8 cellular contexts compared by ENCODE assay signal in genomic region chr11:77821349-77821851, GRCh38. TPM values are rescaled to one million over a fixed set of nuclear protein-coding genes. Genes with fewer than 3 reads are reported as not detected.
A peak's percentile ranks its signal among the peaks of the same experiment; 100 is the strongest.
DNase-seq lines count a peak whose midpoint lies in the region; ATAC-seq and TF ChIP-seq lines count a peak whose summit lies in the region.

No MANE protein-coding gene starts in this region.

- peaks cover 1% of the 10 kb centered on the region for H3K36me3 Mint-ChIP-seq in memory B cell

- H3K4me1 ChIP-seq in GM23248 (ENCODE audit: insufficient read depth): peaks cover 22% of the 10 kb centered on the region
- peaks cover 6% of the 10 kb centered on the region for H3K4me1 ChIP-seq in ectodermal cell (ENCODE audit: control insufficient read depth, insufficient read depth, low read length)

- H3K36me3 ChIP-seq in GM23248 (ENCODE audit: low read depth) (no peaks in the 10 kb centered on the region), WERI-Rb-1 (peaks cover 5% of the 10 kb centered on the region), ectodermal cell (ENCODE audit: control insufficient read depth, insufficient read depth, low read length) (no peaks in the 10 kb centered on the region)

- peaks cover 74% of the 10 kb centered on the region for H3K79me2 ChIP-seq in GM23248 (ENCODE audit: insufficient read depth)

- WGBS in GM23248 (ENCODE audit: low coverage in 1 of 2, low lambda C conversion rate in 2 of 2, missing lambda C conversion rate in 2 of 2), 2 experiments: 1 to 2% methylated on average over 15 to 16 of the region's 16 CpGs
- WGBS in ectodermal cell, 2 experiments: 1% methylated on average over 16 of the region's 16 CpGs

- no peaks in the 10 kb centered on the region for H3K9me3 Mint-ChIP-seq in memory B cell

- peak overlapping the region; percentile 90 for H3K4me2 ChIP-seq in GM23248 (ENCODE audit: unreplicated experiment)

- peak overlapping the region; percentile 100 for H3K4me3 Mint-ChIP-seq in memory B cell

- in situ Hi-C loops in ACHN (cut with HindIII; ENCODE audit: low pct_ligation_motif_present, low pct_unique_long_range_greater_than_20kb, low sequenced_read_pairs) (no loop called here), GM23248 (cut with MboI) (no loop called here)

- no peaks in the 10 kb centered on the region for H3K9me3 ChIP-seq in GM23248 (ENCODE audit: low read depth)
- H3K9me3 ChIP-seq in WERI-Rb-1 (ENCODE audit: severe bottlenecking): no peaks in the 10 kb centered on the region
- no peaks in the 10 kb centered on the region for H3K9me3 ChIP-seq in ectodermal cell (ENCODE audit: control insufficient read depth, low read length)

- no peaks in the 10 kb centered on the region for H3K9me2 ChIP-seq in GM23248 (ENCODE audit: insufficient read depth)

- DNase-seq in ACHN (peak; percentile 27), GM23248 (peak; percentile 65), WERI-Rb-1 (no peak), memory B cell (ENCODE audit: low spot score in 2 of 2) (peak; percentile 10 to 25), NCI-H510A (lab: John Stamatoyannopoulos, UW) (no peak)

- H3K27ac Mint-ChIP-seq in memory B cell: peak overlapping the region; percentile 92

- H3K4me3 ChIP-seq in GM23248 (peak overlapping the region; percentile 98), WERI-Rb-1 (ENCODE audit: low read depth, low read length) (peak overlapping the region; percentile 78), ectodermal cell (ENCODE audit: insufficient read depth, low read depth, low read length) (peak overlapping the region; percentile 99)

- H3K9ac ChIP-seq in GM23248: peak overlapping the region; percentile 84

- peaks cover 26% of the 10 kb centered on the region for H3F3A ChIP-seq in GM23248 (ENCODE audit: insufficient read depth)

- TF ChIP-seq CTCF in WERI-Rb-1 (IDR thresholded peaks at IDR 0.05; ENCODE audit: low read depth, low read length): no peak

- H2AFZ ChIP-seq in GM23248: peak overlapping the region; percentile 97

- H3K4me1 Mint-ChIP-seq in memory B cell: peaks cover 26% of the 10 kb centered on the region

- no peaks in the 10 kb centered on the region for H3K27me3 Mint-ChIP-seq in memory B cell

- H3K27me3 ChIP-seq in GM23248 (replicated peaks; ENCODE audit: insufficient read depth) (no peaks in the 10 kb centered on the region), WERI-Rb-1 (ENCODE audit: insufficient read depth, low read depth, severe bottlenecking) (no peaks in the 10 kb centered on the region), ectodermal cell (ENCODE audit: control insufficient read depth, insufficient read depth, low read length, poor library complexity, severe bottlenecking) (no peaks in the 10 kb centered on the region)

- ATAC-seq in memory B cell (ENCODE audit: low read depth) (no peak), HG02642 (IDR thresholded peaks at IDR 0.05; ENCODE audit: poor library complexity, unreplicated experiment) (no peak)

- peaks cover 16% of the 10 kb centered on the region for H4K20me1 ChIP-seq in GM23248 (ENCODE audit: insufficient read depth)

- H3K27ac ChIP-seq in GM23248: peak overlapping the region; percentile 56
- H3K27ac ChIP-seq in WERI-Rb-1: peak overlapping the region; percentile 29
- peak overlapping the region; percentile 56 for H3K27ac ChIP-seq in ectodermal cell (ENCODE audit: insufficient read depth, low read depth, low read length, poor library complexity, severe bottlenecking)
- H3K27ac ChIP-seq in temporal lobe (ENCODE audit: low read depth, low read length): peak overlapping the region; percentile 61

RNA-seq across cellular contexts. Expression of gene AAMDC, which starts 0.5 kb away (rescaled TPM):
- 7.3 and 8.5 TPM in 2 replicates for total RNA-seq in GM23248 (2014; rRNA removed; shearing (Covaris generic))
- polyA plus RNA-seq in GM23248 (2016; fragmentation: Nextera tagmentation; extraction: Ambion mirVana): 55.2 and 56.3 TPM in 2 replicates
- polyA plus RNA-seq in ectodermal cell (2013, experiment 1 of 4): 29.7 TPM
- polyA plus RNA-seq in ectodermal cell (2013, experiment 2 of 4): 36.5 TPM
- 26.3 TPM for polyA plus RNA-seq in ectodermal cell (2013, experiment 3 of 4)
- 30.3 TPM for polyA plus RNA-seq in ectodermal cell (2013, experiment 4 of 4)
- total RNA-seq in temporal lobe: 2.2 TPM

RNA-seq across cellular contexts. Expression of gene RSF1, which starts 0.9 kb away (rescaled TPM):
- 39.0 and 41.9 TPM in 2 replicates for total RNA-seq in GM23248 (2014; rRNA removed; shearing (Covaris generic))
- 40.6 and 48.2 TPM in 2 replicates for polyA plus RNA-seq in GM23248 (2016; fragmentation: Nextera tagmentation; extraction: Ambion mirVana)
- 92.2 TPM for polyA plus RNA-seq in ectodermal cell (2013, experiment 1 of 4)
- 87.5 TPM for polyA plus RNA-seq in ectodermal cell (2013, experiment 2 of 4)
- polyA plus RNA-seq in ectodermal cell (2013, experiment 3 of 4): 65.2 TPM
- polyA plus RNA-seq in ectodermal cell (2013, experiment 4 of 4): 74.9 TPM
- 78.7 TPM for total RNA-seq in temporal lobe

Comparison
In these comparisons a context has a peak if more than half of its experiments do, and no peak if none do; other contexts are left out.
1. DNase-seq: peak in ACHN (single experiment), GM23248 (single experiment) and memory B cell (2 of 2); none in WERI-Rb-1 (single experiment) and NCI-H510A (single experiment).
2. Peak in every context shown above with its lines, with median percentiles within 50 percentile points of each other: H3K27ac ChIP-seq and H3K4me3 ChIP-seq.